21 cellular contexts compared by ENCODE assay signal in genomic region chr10:29177266-29177832, GRCh38.
"Had no signal": no experiment of that assay in that cellular context is flagged by ENCODE, and none has a peak within 500 bp of the region (broad histone marks: within the 10 kb centered on the region; RNA-seq: fewer than 3 reads in every experiment).

No MANE protein-coding gene starts in this region.

- H3K4me1 ChIP-seq: gastrocnemius medialis, left lung, right lobe of liver, thyroid gland, uterus had no signal

- ATAC-seq: activated T-cell treated with anti-CD3 and anti-CD28 coated beads, Interleukin-2, amount 50 U/mL, for 4 hours; gastrocnemius medialis; left lung; naive thymus-derived CD4-positive, alpha-beta T cell; stimulated activated naive B cell treated with anti-CD40 and anti-IgM and Interleukin-4, amounts not matched to agents 10 μg/mL and 1 μg/mL and 100 μg/mL, for 72 hours had no signal

- H3K36me3 ChIP-seq: brain microvascular endothelial cell, gastrocnemius medialis, left lung, ovary, right lobe of liver, thyroid gland, uterus had no signal

- H3K27me3 ChIP-seq: brain microvascular endothelial cell, gastrocnemius medialis, ovary, right lobe of liver, thyroid gland, uterus had no signal

- H3K9me3 ChIP-seq: gastrocnemius medialis, left lung, ovary, right lobe of liver, thyroid gland, uterus had no signal

- H3K27ac ChIP-seq: brain microvascular endothelial cell, coronary artery, gastrocnemius medialis, left lung, ovary, right lobe of liver, thyroid gland, uterus, VCaP had no signal

- H3K4me3 ChIP-seq: coronary artery, gastrocnemius medialis, left lung, ovary, right lobe of liver, thyroid gland, uterus had no signal

- DNase-seq: activated CD4-positive, alpha-beta T cell treated with anti-CD3 and anti-CD28 coated beads, Interleukin-2, amount 50 U/mL, for 1 hour; activated CD4-positive, CD25-positive, alpha-beta regulatory T cell treated with anti-CD3 and anti-CD28 coated beads, Interleukin-2, amount 50 U/mL, for 72 hours; activated CD8-positive, alpha-beta memory T cell treated with anti-CD3 and anti-CD28 coated beads, Interleukin-2, amount 50 U/mL, for 4 hours; activated naive CD4-positive, alpha-beta T cell treated with anti-CD3 and anti-CD28 coated beads for 36 hours; activated T-cell treated with anti-CD3 and anti-CD28 coated beads, Interleukin-2, amount 50 U/mL, for 4 hours; aorta; brain microvascular endothelial cell; central memory CD4-positive, alpha-beta T cell; gastrocnemius medialis; head of caudate nucleus; left lung; naive thymus-derived CD4-positive, alpha-beta T cell; ovary; right lobe of liver; stimulated activated CD4-positive, alpha-beta T cell treated with anti-CD3 and anti-CD28 coated beads, Interleukin-4, amount 100 ng/mL, for 4 hours; stimulated activated naive B cell treated with anti-CD40 and anti-IgM and Interleukin-4, amounts not matched to agents 10 μg/mL and 1 μg/mL and 100 μg/mL, for 72 hours; T1000; thyroid gland; uterus had no signal
